Comparison of ENCODE assay signal across 8 cellular contexts in genomic region chr6:6008114-6008647, GRCh38. TPM values are rescaled to one million over a fixed set of nuclear protein-coding genes. Genes with fewer than 3 reads are reported as not detected.
A peak's percentile ranks its signal among the peaks of the same experiment; 100 is the strongest.
DNase-seq lines count a peak whose midpoint lies in the region; ATAC-seq and TF ChIP-seq lines count a peak whose summit lies in the region.

No MANE protein-coding gene starts in this region.

- H3K4me3 ChIP-seq in GM23338 (peak overlapping the region; percentile 77), right lobe of liver (peak overlapping the region; percentile 16 to 40 (median 33)), aorta (ENCODE audit: low read length in 2 of 2) (peak overlapping the region; percentile 24 to 30)

- H3K27me3 ChIP-seq in CD4-positive, alpha-beta T cell (ENCODE audit: control insufficient read depth, insufficient read depth, low read length) = peaks cover 77% of the 10 kb centered on the region
- H3K27me3 ChIP-seq in GM23338 (ENCODE audit: insufficient read depth) (peaks cover 65% of the 10 kb centered on the region), right lobe of liver (peaks cover 5 to 55% of the 10 kb centered on the region in 2 donors), aorta (ENCODE audit: control insufficient read depth in 1 of 2, insufficient read depth in 2 of 2, low read length in 1 of 2) (no peaks in the 10 kb centered on the region)

- H3K4me1 Mint-ChIP-seq in CD4-positive, alpha-beta T cell (ENCODE audit: low read depth) = peaks cover 50% of the 10 kb centered on the region
- peaks cover 37% of the 10 kb centered on the region for H3K4me1 Mint-ChIP-seq in GM23338
- H3K4me1 Mint-ChIP-seq in activated CD4-positive, alpha-beta memory T cell treated with anti-CD3 and anti-CD28 coated beads, Interleukin-2, amount 10 ng/mL, durations not matched to agents 7 days and 5 days = peaks cover 47% of the 10 kb centered on the region

- peaks cover 34% of the 10 kb centered on the region for H3F3A ChIP-seq in GM23338 (replicated peaks; ENCODE audit: low read depth)

- TF ChIP-seq POLR2A in right lobe of liver (IDR thresholded peaks at IDR 0.05) = no peak

- peak overlapping the region; percentile 82 for H3K4me3 Mint-ChIP-seq in CD4-positive, alpha-beta T cell
- peak overlapping the region; percentile 75 for H3K4me3 Mint-ChIP-seq in GM23338
- peak overlapping the region; percentile 70 for H3K4me3 Mint-ChIP-seq in activated CD4-positive, alpha-beta memory T cell treated with anti-CD3 and anti-CD28 coated beads, Interleukin-2, amount 10 ng/mL, durations not matched to agents 7 days and 5 days

- H3K9me2 ChIP-seq in GM23338 (ENCODE audit: insufficient read depth) = no peaks in the 10 kb centered on the region

- WGBS in right lobe of liver (ENCODE audit: insufficient coverage, low coverage, low lambda C conversion rate, missing lambda C conversion rate) = 2% methylated on average over 13 of the region's 18 CpGs
- 4 to 5% methylated on average over 18 of the region's 18 CpGs for WGBS in aorta, 2 donors

- POLR2A ChIA-PET in CD4-positive, alpha-beta T cell (lab: Charles Lee) = interaction anchor here (1.6 to 3.0 kb wide), 2 partner anchors 10 to 13 kb away, joined by 4 to 16 read pairs; no protein-coding TSS in a partner anchor
- POLR2A ChIA-PET in activated CD4-positive, alpha-beta memory T cell treated with anti-CD3 and anti-CD28 coated beads, Interleukin-2, amount 10 ng/mL, durations not matched to agents 7 days and 5 days (lab: Charles Lee) = interaction anchor here (1.1 to 1.7 kb wide), 5 partner anchors 8 to 490 kb away, joined by 3 to 6 read pairs (median 4); no protein-coding TSS in a partner anchor

- H3K4me2 ChIP-seq in GM23338 = peak overlapping the region; percentile 89

- DNase-seq in CD4-positive, alpha-beta T cell = no peak
- DNase-seq in GM23338 (ENCODE audit: low spot score) = no peak
- no peak for DNase-seq in activated CD4-positive, alpha-beta memory T cell treated with anti-CD3 and anti-CD28 coated beads, Interleukin-2, amount 10 ng/mL, durations not matched to agents 7 days and 5 days
- DNase-seq in right lobe of liver = no peak
- DNase-seq in aorta = no peak
- DNase-seq in activated effector memory CD4-positive, alpha-beta T cell treated with Interleukin-2 at 50 U/mL for 16 hours = no peak
- no peak for DNase-seq in AML-193 (lab: John Stamatoyannopoulos, UW)
- no peak for DNase-seq in mucosa of gallbladder (ENCODE audit: low spot score)

- peaks cover 80% of the 10 kb centered on the region for H3K27me3 Mint-ChIP-seq in CD4-positive, alpha-beta T cell
- peaks cover 58% of the 10 kb centered on the region for H3K27me3 Mint-ChIP-seq in GM23338 (ENCODE audit: insufficient read depth, low read depth, poor library complexity)
- peaks cover 68% of the 10 kb centered on the region for H3K27me3 Mint-ChIP-seq in activated CD4-positive, alpha-beta memory T cell treated with anti-CD3 and anti-CD28 coated beads, Interleukin-2, amount 10 ng/mL, durations not matched to agents 7 days and 5 days

- H3K27ac ChIP-seq in CD4-positive, alpha-beta T cell (ENCODE audit: low read depth, low read length) = no peak overlapping the region
- H3K27ac ChIP-seq in GM23338 (ENCODE audit: low read depth) (no peak overlapping the region), right lobe of liver (peak overlapping the region in 1 of 3 donors; percentile 45), aorta (ENCODE audit: low read depth in 1 of 2, low read length in 2 of 2) (no peak overlapping the region)

- CTCF ChIA-PET in CD4-positive, alpha-beta T cell (lab: Charles Lee) = no interaction called here
- CTCF ChIA-PET in activated CD4-positive, alpha-beta memory T cell treated with anti-CD3 and anti-CD28 coated beads, Interleukin-2, amount 10 ng/mL, durations not matched to agents 7 days and 5 days (lab: Charles Lee) = interaction anchor here (1.0 to 2.0 kb wide), 2 partner anchors 11 to 537 kb away, joined by 3 to 7 read pairs; no protein-coding TSS in a partner anchor

- peaks cover 3% of the 10 kb centered on the region for H3K9me3 ChIP-seq in CD4-positive, alpha-beta T cell (ENCODE audit: control insufficient read depth, low read length)
- H3K9me3 ChIP-seq in right lobe of liver (no peaks in the 10 kb centered on the region), aorta (ENCODE audit: control insufficient read depth, low read length) (peaks cover 3% of the 10 kb centered on the region)

- peak overlapping the region; percentile 97; the same call in 1 of the 2 replicates for H2AFZ ChIP-seq in GM23338

- peak; percentile 6 for ATAC-seq in CD4-positive, alpha-beta T cell (ENCODE audit: poor library complexity)
- ATAC-seq in GM23338 = no peak
- ATAC-seq in right lobe of liver = peak in 1 of 4 donors; percentile 7
- peak; percentile 9 for ATAC-seq in aorta (ENCODE audit: low FRiP score)

- no peaks in the 10 kb centered on the region for H4K20me1 ChIP-seq in GM23338 (replicated peaks; ENCODE audit: insufficient read depth)

- peaks cover 45% of the 10 kb centered on the region for H3K4me1 ChIP-seq in GM23338 (ENCODE audit: insufficient read depth)
- peaks cover 0 to 9% (median 2%) of the 10 kb centered on the region in 4 donors for H3K4me1 ChIP-seq in right lobe of liver
- H3K4me1 ChIP-seq in aorta (ENCODE audit: control insufficient read depth in 1 of 2, insufficient read depth in 2 of 2, low read length in 2 of 2) = no peaks in the 10 kb centered on the region

- H3K36me3 Mint-ChIP-seq in CD4-positive, alpha-beta T cell (ENCODE audit: low read depth) = no peaks in the 10 kb centered on the region
- H3K36me3 Mint-ChIP-seq in GM23338 (ENCODE audit: low read depth) = peaks cover 3% of the 10 kb centered on the region; the same call in 1 of the 3 replicates
- peaks cover 20% of the 10 kb centered on the region for H3K36me3 Mint-ChIP-seq in activated CD4-positive, alpha-beta memory T cell treated with anti-CD3 and anti-CD28 coated beads, Interleukin-2, amount 10 ng/mL, durations not matched to agents 7 days and 5 days (ENCODE audit: low read depth)

- H3K79me2 ChIP-seq in GM23338 (replicated peaks; ENCODE audit: insufficient read depth) = no peaks in the 10 kb centered on the region

- H3K9me3 Mint-ChIP-seq in CD4-positive, alpha-beta T cell = peaks cover 4% of the 10 kb centered on the region
- H3K9me3 Mint-ChIP-seq in GM23338 = no peaks in the 10 kb centered on the region; the same call in none of the 3 replicates
- H3K9me3 Mint-ChIP-seq in activated CD4-positive, alpha-beta memory T cell treated with anti-CD3 and anti-CD28 coated beads, Interleukin-2, amount 10 ng/mL, durations not matched to agents 7 days and 5 days = no peaks in the 10 kb centered on the region

- no peak for TF ChIP-seq CTCF in CD4-positive, alpha-beta T cell (IDR thresholded peaks at IDR 0.05)
- TF ChIP-seq CTCF in GM23338 (conservative IDR thresholded peaks at IDR 0.05; ENCODE audit: low read depth in 2 of 2) (no peak), right lobe of liver (IDR thresholded peaks at IDR 0.05) (no peak)

- intact Hi-C loops in CD4-positive, alpha-beta T cell (cut with DNase I, micrococcal nuclease) = loop anchor here (2.0 to 10.0 kb wide), 5 partner anchors 13 to 1233 kb away; partner anchors contain the start of genes CDYL (in 1 of the 2), FARS2 (in 1 of the 2), LYRM4 (in 1 of the 2) and RPP40 (in 1 of the 2)
- intact Hi-C loops in right lobe of liver (cut with DNase I) = no loop called here
- intact Hi-C loops in aorta (cut with DNase I) = loop anchor here (10.0 kb wide), 2 partner anchors 63 to 243 kb away; no protein-coding TSS in a partner anchor

- H3K27ac Mint-ChIP-seq in CD4-positive, alpha-beta T cell = peak overlapping the region; percentile 9
- no peak overlapping the region for H3K27ac Mint-ChIP-seq in GM23338
- peak overlapping the region; percentile 32 for H3K27ac Mint-ChIP-seq in activated CD4-positive, alpha-beta memory T cell treated with anti-CD3 and anti-CD28 coated beads, Interleukin-2, amount 10 ng/mL, durations not matched to agents 7 days and 5 days

- H3K36me3 ChIP-seq in GM23338 (ENCODE audit: insufficient read depth) (no peaks in the 10 kb centered on the region), right lobe of liver (no peaks in the 10 kb centered on the region), aorta (ENCODE audit: control insufficient read depth in 1 of 2, insufficient read depth in 2 of 2, low read length in 1 of 2) (no peaks in the 10 kb centered on the region)

TF ChIP-seq in GM23338, 12 proteins besides CTCF, POLR2A, EP300 and RAD21 (continues in another document):
- TF ChIP-seq CREB1 (CRISPR knock-in tag; IDR thresholded peaks at IDR 0.05; ENCODE audit: low read depth) (no peak), ZNF114 (CRISPR knock-in tag; IDR thresholded peaks at IDR 0.05) (no peak), JUNB (IDR thresholded peaks at IDR 0.05; ENCODE audit: unreplicated experiment) (no peak), STAT1 (IDR thresholded peaks at IDR 0.05; ENCODE audit: unreplicated experiment) (no peak), NANOG (IDR thresholded peaks at IDR 0.05; ENCODE audit: borderline replicate concordance) (no peak), EZH2phosphoT487 (IDR thresholded peaks at IDR 0.05; ENCODE audit: unreplicated experiment) (no peak), ZNF331 (CRISPR knock-in tag; IDR thresholded peaks at IDR 0.05; ENCODE audit: low read depth) (no peak)

RNA-seq across cellular contexts. Expression of gene NRN1, which starts 1.5 kb away (rescaled TPM):
- total RNA-seq in CD4-positive, alpha-beta T cell = not detected
- total RNA-seq in GM23338 (2014; rRNA removed; shearing (Covaris generic)) = 0.23 TPM in 1 of 2 replicates, not detected in the other
- polyA plus RNA-seq in GM23338 (2016; fragmentation: Nextera tagmentation; extraction: Ambion mirVana) (0.42 and 0.71 TPM in 2 replicates), aorta (1 to 10 TPM; 2.3 to 3.8 TPM)
- total RNA-seq in activated CD4-positive, alpha-beta memory T cell treated with anti-CD3 and anti-CD28 coated beads, Interleukin-2, amount 10 ng/mL, durations not matched to agents 7 days and 5 days = 1 to 10 TPM; 3.2 to 4.1 TPM
- total RNA-seq in right lobe of liver (1 to 10 TPM in 5 of 6 experiments, under 1 TPM in 1; 0.86 to 3.4 (median 2.4) TPM), aorta (10 to 100 TPM; 31.6 to 35.9 TPM), mucosa of gallbladder (6.4 TPM)

Comparison
In these comparisons a context has a peak if more than half of its experiments do, and no peak if none do; other contexts are left out.
1. H3K4me3 ChIP-seq: peak in every context shown above with its lines; median percentile 77 in GM23338; 33 in right lobe of liver; 27 in aorta.
2. intact Hi-C loops: an anchor here in CD4-positive, alpha-beta T cell (2.0 to 10.0 kb wide) and aorta (10.0 kb wide); none called in right lobe of liver.